Comparison of ENCODE assay signal across 8 cellular contexts in genomic region chr13:111184685-111185401, GRCh38.
DNase-seq lines count a peak whose midpoint lies in the region; ATAC-seq and TF ChIP-seq lines count a peak whose summit lies in the region.

No MANE protein-coding gene starts in this region.

- peak overlapping the region; percentile 68 for H3K9ac ChIP-seq in DND-41 (ENCODE audit: low read depth, low read length)

- peak; percentile 94 for DNase-seq in DND-41
- DNase-seq in activated T-cell treated with anti-CD3 and anti-CD28 coated beads for 1 hour (ENCODE audit: low read depth): peak; percentile 16
- no peak for DNase-seq in left lobe of liver (ENCODE audit: low spot score)
- peak in 1 of 2 donors; percentile 57 for DNase-seq in aorta
- DNase-seq in amniotic stem cell (lab: John Stamatoyannopoulos, UW): no peak
- DNase-seq in globus pallidus (ENCODE audit: low spot score): no peak

- ATAC-seq in DND-41 (ENCODE audit: insufficient read depth, low read depth): peak; percentile 76
- ATAC-seq in GM19328 (IDR thresholded peaks at IDR 0.05; ENCODE audit: unreplicated experiment): peak; percentile 89
- ATAC-seq in HG03342 (IDR thresholded peaks at IDR 0.05; ENCODE audit: unreplicated experiment): peak; percentile 86
- ATAC-seq in left lobe of liver: peak; percentile 21
- ATAC-seq in aorta (ENCODE audit: low FRiP score): peak; percentile 77

- H2AFZ ChIP-seq in DND-41 (ENCODE audit: low read depth, low read length): no peak overlapping the region

- peaks cover 40% of the 10 kb centered on the region for H3K36me3 ChIP-seq in DND-41 (ENCODE audit: insufficient read depth, low read length)
- no peaks in the 10 kb centered on the region for H3K36me3 ChIP-seq in aorta (ENCODE audit: control insufficient read depth in 1 of 2, insufficient read depth in 2 of 2, low read length in 1 of 2)

- WGBS in aorta, 2 donors: 9 to 16% methylated on average over 15 of the region's 15 CpGs

- TF ChIP-seq CTCF in DND-41 (IDR thresholded peaks at IDR 0.05; ENCODE audit: borderline replicate concordance, extremely low read depth, low read length, poor library complexity, severe bottlenecking): no peak

- H3K4me1 ChIP-seq in DND-41 (ENCODE audit: insufficient read depth, low read length) (peaks cover 97% of the 10 kb centered on the region), aorta (ENCODE audit: control insufficient read depth in 1 of 2, insufficient read depth in 2 of 2, low read length in 2 of 2) (peaks cover 3 to 5% of the 10 kb centered on the region in 2 donors)

- H3K27me3 ChIP-seq in DND-41 (ENCODE audit: insufficient read depth, low read length, poor library complexity) (no peaks in the 10 kb centered on the region), aorta (ENCODE audit: control insufficient read depth in 1 of 2, insufficient read depth in 2 of 2, low read length in 1 of 2) (no peaks in the 10 kb centered on the region)

- H3K79me2 ChIP-seq in DND-41 (ENCODE audit: insufficient read depth, low read length): peaks cover 85% of the 10 kb centered on the region

- H3K4me2 ChIP-seq in DND-41 (ENCODE audit: insufficient read depth, low read length): peak overlapping the region; percentile 84

- intact Hi-C loops in aorta (cut with DNase I): loop anchor here in 1 of 2 donors (2.0 to 5.0 kb wide), 2 partner anchors 26 to 33 kb away; no protein-coding TSS in a partner anchor

- H3K27ac ChIP-seq in DND-41 (ENCODE audit: low read length): peak overlapping the region; percentile 97
- peak overlapping the region; percentile 87 to 88 for H3K27ac ChIP-seq in aorta (ENCODE audit: low read depth in 1 of 2, low read length in 2 of 2)

- H3K4me3 ChIP-seq in DND-41 (ENCODE audit: low read depth in 1 of 2, low read length in 2 of 2) (peak overlapping the region; percentile 19 to 67), aorta (ENCODE audit: low read length in 2 of 2) (no peak overlapping the region)

- H4K20me1 ChIP-seq in DND-41 (ENCODE audit: insufficient read depth, low read length): peaks cover 25% of the 10 kb centered on the region

- no peaks in the 10 kb centered on the region for H3K9me3 ChIP-seq in DND-41 (ENCODE audit: insufficient read depth, low read length, severe bottlenecking)
- H3K9me3 ChIP-seq in aorta (ENCODE audit: control insufficient read depth, low read length): no peaks in the 10 kb centered on the region

Comparison
In these comparisons a context has a peak if more than half of its experiments do, and no peak if none do; other contexts are left out.
1. ATAC-seq: peak in every context shown above with its lines; median percentile 89 in GM19328; 86 in HG03342; 77 in aorta; 76 in DND-41; 21 in left lobe of liver.
2. DNase-seq: peak in DND-41 (single experiment) and activated T-cell treated with anti-CD3 and anti-CD28 coated beads for 1 hour (single experiment); none in left lobe of liver (single experiment), amniotic stem cell (single experiment) and globus pallidus (single experiment).
3. H3K4me3 ChIP-seq: peak in DND-41 (2 of 2); none in aorta (0 of 2).